ENCODE assay signal across 1 cellular context in genomic region chr6:35297541-35298481, GRCh38.
TF ChIP-seq lines count a peak whose summit lies in the region.

TSS of gene DEF6 (plus strand) at chr6:35297818. CDS start at chr6:35297857, 39 bp downstream.

TF ChIP-seq in HepG2, 621 proteins besides CTCF, POLR2A, EP300 and RAD21 (continued from another document and continues in another):
- TF ChIP-seq ZNF407 (CRISPR knock-in tag; IDR thresholded peaks at IDR 0.05; ENCODE audit: not compliant biosample characterization) (peak; percentile 85), PRMT3 (CRISPR knock-in tag; IDR thresholded peaks at IDR 0.05; ENCODE audit: borderline replicate concordance, low read depth) (no peak; the same call in 1 of the 2 replicates), RNF2 (conservative IDR thresholded peaks at IDR 0.05; ENCODE audit: low read depth) (peak; percentile 54; the same call in 1 of the 2 replicates), ZSCAN30 (CRISPR knock-in tag; IDR thresholded peaks at IDR 0.05) (no peak), ZNF674 (CRISPR knock-in tag; IDR thresholded peaks at IDR 0.05; ENCODE audit: low read depth) (no peak), NFIC (IDR thresholded peaks at IDR 0.05; ENCODE audit: low read length) (no peak), ARNT2 (CRISPR knock-in tag; IDR thresholded peaks at IDR 0.05; ENCODE audit: low read depth) (peak; percentile 82; the same call in 1 of the 2 replicates), ZNF558 (CRISPR knock-in tag; IDR thresholded peaks at IDR 0.05; ENCODE audit: borderline replicate concordance) (no peak), ARID4A (CRISPR knock-in tag; IDR thresholded peaks at IDR 0.05; ENCODE audit: borderline replicate concordance) (peak; percentile 85; the same call in 1 of the 2 replicates), ZNF143 (CRISPR knock-in tag; IDR thresholded peaks at IDR 0.05) (0 out of 2 replicates have a peak, but pooled peaks have one; percentile 45), ZFP36L2 (CRISPR knock-in tag; IDR thresholded peaks at IDR 0.05) (no peak), MTF1 (CRISPR knock-in tag; IDR thresholded peaks at IDR 0.05) (no peak), RFXANK (CRISPR knock-in tag; IDR thresholded peaks at IDR 0.05) (0 out of 2 replicates have a peak, but pooled peaks have one; percentile 23), THAP11 (CRISPR knock-in tag; IDR thresholded peaks at IDR 0.05) (peak; percentile 79), RFX3 (CRISPR knock-in tag; IDR thresholded peaks at IDR 0.05) (no peak; the same call in 1 of the 2 replicates), ZNF282 (IDR thresholded peaks at IDR 0.05; ENCODE audit: partially characterized antibody) (no peak), KLF15 (CRISPR knock-in tag; IDR thresholded peaks at IDR 0.05; ENCODE audit: borderline replicate concordance) (peak; percentile 90), ZNF382 (CRISPR knock-in tag; IDR thresholded peaks at IDR 0.05; ENCODE audit: borderline replicate concordance) (no peak), WIZ (CRISPR knock-in tag; IDR thresholded peaks at IDR 0.05) (no peak), HOXA7 (CRISPR knock-in tag; IDR thresholded peaks at IDR 0.05) (no peak), ZHX2 (IDR thresholded peaks at IDR 0.05; ENCODE audit: low read depth) (no peak), ZHX2 (CRISPR knock-in tag; IDR thresholded peaks at IDR 0.05; ENCODE audit: borderline replicate concordance) (no peak), ZNF10 (CRISPR knock-in tag; IDR thresholded peaks at IDR 0.05; ENCODE audit: borderline replicate concordance, low read depth) (no peak), ZNF788 (CRISPR knock-in tag; IDR thresholded peaks at IDR 0.05; ENCODE audit: borderline replicate concordance) (peak; percentile 85; the same call in 1 of the 2 replicates), ATF3 (CRISPR knock-in tag; IDR thresholded peaks at IDR 0.05) (no peak), ZNF562 (CRISPR knock-in tag; IDR thresholded peaks at IDR 0.05; ENCODE audit: borderline replicate concordance) (no peak), ZFP1 (CRISPR knock-in tag; IDR thresholded peaks at IDR 0.05) (0 out of 2 replicates have a peak, but pooled peaks have one; percentile 38), ZNF616 (CRISPR knock-in tag; IDR thresholded peaks at IDR 0.05; ENCODE audit: low read depth) (no peak; the same call in 1 of the 2 replicates), ZGPAT (CRISPR knock-in tag; IDR thresholded peaks at IDR 0.05) (peak; percentile 86), ZNF256 (CRISPR knock-in tag; conservative IDR thresholded peaks at IDR 0.05) (peak; percentile 55; the same call in 1 of the 2 replicates), ZNF746 (CRISPR knock-in tag; IDR thresholded peaks at IDR 0.05) (no peak), NKX3-1 (CRISPR knock-in tag; IDR thresholded peaks at IDR 0.05) (0 out of 2 replicates have a peak, but pooled peaks have one; percentile 30), RFX1 (IDR thresholded peaks at IDR 0.05) (no peak)
- TF ChIP-seq, protein P1, sequence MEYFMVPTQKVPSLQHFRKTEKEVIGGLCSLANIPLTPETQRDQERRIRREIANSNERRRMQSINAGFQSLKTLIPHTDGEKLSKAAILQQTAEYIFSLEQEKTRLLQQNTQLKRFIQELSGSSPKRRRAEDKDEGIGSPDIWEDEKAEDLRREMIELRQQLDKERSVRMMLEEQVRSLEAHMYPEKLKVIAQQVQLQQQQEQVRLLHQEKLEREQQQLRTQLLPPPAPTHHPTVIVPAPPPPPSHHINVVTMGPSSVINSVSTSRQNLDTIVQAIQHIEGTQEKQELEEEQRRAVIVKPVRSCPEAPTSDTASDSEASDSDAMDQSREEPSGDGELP (IDR thresholded peaks at IDR 0.05; ENCODE audit: borderline replicate concordance, low read depth): 0 out of 2 replicates have a peak, but pooled peaks have one; percentile 41
- TF ChIP-seq, protein P2, sequence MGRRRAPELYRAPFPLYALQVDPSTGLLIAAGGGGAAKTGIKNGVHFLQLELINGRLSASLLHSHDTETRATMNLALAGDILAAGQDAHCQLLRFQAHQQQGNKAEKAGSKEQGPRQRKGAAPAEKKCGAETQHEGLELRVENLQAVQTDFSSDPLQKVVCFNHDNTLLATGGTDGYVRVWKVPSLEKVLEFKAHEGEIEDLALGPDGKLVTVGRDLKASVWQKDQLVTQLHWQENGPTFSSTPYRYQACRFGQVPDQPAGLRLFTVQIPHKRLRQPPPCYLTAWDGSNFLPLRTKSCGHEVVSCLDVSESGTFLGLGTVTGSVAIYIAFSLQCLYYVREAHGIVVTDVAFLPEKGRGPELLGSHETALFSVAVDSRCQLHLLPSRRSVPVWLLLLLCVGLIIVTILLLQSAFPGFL (CRISPR knock-in tag; IDR thresholded peaks at IDR 0.05): no peak
- TF ChIP-seq, protein P3, sequence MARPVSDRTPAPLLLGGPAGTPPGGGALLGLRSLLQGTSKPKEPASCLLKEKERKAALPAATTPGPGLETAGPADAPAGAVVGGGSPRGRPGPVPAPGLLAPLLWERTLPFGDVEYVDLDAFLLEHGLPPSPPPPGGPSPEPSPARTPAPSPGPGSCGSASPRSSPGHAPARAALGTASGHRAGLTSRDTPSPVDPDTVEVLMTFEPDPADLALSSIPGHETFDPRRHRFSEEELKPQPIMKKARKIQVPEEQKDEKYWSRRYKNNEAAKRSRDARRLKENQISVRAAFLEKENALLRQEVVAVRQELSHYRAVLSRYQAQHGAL (CRISPR knock-in tag; IDR thresholded peaks at IDR 0.05; ENCODE audit: not compliant biosample characterization): peak; percentile 54
